8 cellular contexts compared by ENCODE assay signal in the genomic region with DNA sequence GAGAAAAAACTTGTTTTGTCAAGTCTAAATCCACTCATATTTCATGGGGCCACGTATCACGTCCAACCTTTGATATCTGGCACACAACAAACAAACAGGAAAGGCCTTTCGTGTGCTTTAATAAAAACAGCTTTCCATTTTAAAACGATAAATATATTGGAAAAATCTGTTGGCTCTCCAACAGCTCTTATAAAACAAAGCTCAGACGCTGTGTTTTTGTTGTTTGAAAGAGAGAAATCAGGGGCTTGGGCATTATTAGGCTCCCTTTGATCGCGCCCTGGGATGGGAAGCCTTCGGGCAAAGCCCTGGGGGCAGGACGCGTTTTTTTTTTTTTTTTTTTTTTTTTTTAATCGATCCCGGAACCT. TPM values are rescaled to one million over a fixed set of nuclear protein-coding genes. Genes with fewer than 3 reads are reported as not detected.
A peak's percentile ranks its signal among the peaks of the same experiment; 100 is the strongest.
DNase-seq lines count a peak whose midpoint lies in the region; ATAC-seq and TF ChIP-seq lines count a peak whose summit lies in the region.

No MANE protein-coding gene starts in this region.

- H3K27ac Mint-ChIP-seq in naive B cell: peak overlapping the region in 1 of 6 donors; percentile 18

- H3K27me3 Mint-ChIP-seq in naive B cell: peaks cover 30 to 35% (median 31%) of the 10 kb centered on the region in 3 donors

- H3K4me1 Mint-ChIP-seq in naive B cell: peaks cover 11 to 13% (median 12%) of the 10 kb centered on the region in 3 donors

- H3K27me3 ChIP-seq in BE2C: no peaks in the 10 kb centered on the region

- no peak for ATAC-seq in naive B cell (ENCODE audit: low read depth in 2 of 2)
- no peak for ATAC-seq in GM21360 (IDR thresholded peaks at IDR 0.05; ENCODE audit: unreplicated experiment)

- peaks cover 4 to 18% of the 10 kb centered on the region in 2 donors for H3K36me3 Mint-ChIP-seq in naive B cell

- H3K4me3 Mint-ChIP-seq in naive B cell: peak overlapping the region; percentile 69 to 88 (median 82)

- TF ChIP-seq CTCF in BE2C (IDR thresholded peaks at IDR 0.05; ENCODE audit: low read depth, low read length) (no peak), choroid plexus epithelial cell (conservative IDR thresholded peaks at IDR 0.05; ENCODE audit: low read depth, low read length) (no peak)

- no peak for DNase-seq in BE2C
- no peak for DNase-seq in Jurkat, Clone E6-1 (ENCODE audit: low read depth, low spot score)
- peak; percentile 46 for DNase-seq in choroid plexus epithelial cell (ENCODE audit: low read depth)
- DNase-seq in naive B cell: no peak
- DNase-seq in NCI-H524 treated with DMSO at 0.1 percent for 48 hours (lab: John Stamatoyannopoulos, UW): no peak
- no peak for DNase-seq in T1000 (lab: John Stamatoyannopoulos, UW)
- no peak for DNase-seq in SKM-1 treated with dmso at 0.1 percent for 144 hours (lab: John Stamatoyannopoulos, UW; ENCODE audit: unreplicated experiment)

- H3K4me1 ChIP-seq in BE2C: no peaks in the 10 kb centered on the region

- peak overlapping the region; percentile 51 for H3K4me3 ChIP-seq in BE2C (ENCODE audit: low read depth, low read length)
- peak overlapping the region; percentile 30 for H3K4me3 ChIP-seq in Jurkat, Clone E6-1 (ENCODE audit: low read length)
- peak overlapping the region; percentile 56 for H3K4me3 ChIP-seq in choroid plexus epithelial cell (ENCODE audit: low read depth, low read length)

- no peaks in the 10 kb centered on the region for H3K36me3 ChIP-seq in BE2C

- H3K9me3 Mint-ChIP-seq in naive B cell: peaks cover 11 to 45% (median 20%) of the 10 kb centered on the region in 7 donors

- no peaks in the 10 kb centered on the region for H3K9me3 ChIP-seq in BE2C

RNA-seq across cellular contexts. Expression of a gene that starts 0.4 kb away (rescaled TPM):
- polyA plus RNA-seq in BE2C (2012; ENCODE audit: insufficient read depth, insufficient read length, low read depth): 12.1 TPM
- 11.1 TPM for polyA plus RNA-seq in Jurkat, Clone E6-1 (2012; ENCODE audit: insufficient read depth, insufficient read length)
- not detected for polyA plus RNA-seq in naive B cell (ENCODE audit: low read depth in 6 of 6)
